14 cellular contexts compared by ENCODE assay signal in the genomic region with DNA sequence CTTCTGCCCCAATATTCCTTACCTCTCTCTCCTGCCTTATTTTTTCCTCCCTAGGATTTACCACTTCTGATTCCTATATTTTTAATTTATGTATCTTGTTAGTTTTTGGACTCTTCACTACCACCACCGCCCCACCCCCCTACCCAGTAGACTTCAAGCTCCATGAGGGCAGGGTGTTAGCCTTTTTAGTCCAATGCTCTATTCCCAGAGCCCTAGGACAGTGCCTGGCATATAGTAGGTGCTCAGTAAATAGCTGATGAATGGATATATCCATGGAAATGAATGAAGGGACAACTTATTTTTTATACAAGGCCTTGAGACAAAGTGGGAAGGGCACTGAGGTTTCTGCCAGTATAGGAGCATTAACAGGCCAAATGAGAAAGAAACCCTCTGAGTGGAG.
"Had no signal": no experiment of that assay in that cellular context is flagged by ENCODE, and none has a peak within 500 bp of the region (broad histone marks: within the 10 kb centered on the region; RNA-seq: fewer than 3 reads in every experiment).

No MANE protein-coding gene starts in this region.

- H3K36me3 ChIP-seq: colonic mucosa had no signal

- ATAC-seq: activated naive CD4-positive, alpha-beta T cell treated with anti-CD3 and anti-CD28 coated beads, Interleukin-2, amount 50 U/mL, for 72 hours; body of pancreas had no signal

- H3K27me3 ChIP-seq: body of pancreas, colonic mucosa had no signal

- H3K9me3 ChIP-seq: body of pancreas, colonic mucosa had no signal

- H3K27ac ChIP-seq: body of pancreas, colonic mucosa had no signal

- H3K27ac Mint-ChIP-seq: mesothelial cell of epicardium had no signal

- H3K4me3 ChIP-seq: body of pancreas, colonic mucosa had no signal

- DNase-seq: activated CD4-positive, alpha-beta T cell treated with anti-CD3 and anti-CD28 coated beads, Interleukin-2, amount 50 U/mL, for 4 hours; amygdala; body of pancreas; caudate nucleus; colonic mucosa; effector CD4-positive, alpha-beta T cell; foreskin fibroblast; glutamatergic neuron; hypothalamus; kidney glomerular epithelial cell; stimulated activated CD4-positive, alpha-beta T cell treated with anti-CD3 and anti-CD28 coated beads, Interleukin-12 subunit alpha, Interleukin-12 subunit beta, amount 100 ng/mL, for 4 hours; stimulated activated CD4-positive, alpha-beta T cell treated with anti-CD3 and anti-CD28 coated beads, Interleukin-2, amount 100 ng/mL, for 24 hours had no signal

- H3K4me3 Mint-ChIP-seq: mesothelial cell of epicardium had no signal
